ENCODE assay signal across 9 cellular contexts in genomic region chr1:183911285-183911684, GRCh38.
DNase-seq lines count a peak whose midpoint lies in the region; ATAC-seq and TF ChIP-seq lines count a peak whose summit lies in the region.
"Had no signal": no experiment of that assay in that cellular context is flagged by ENCODE, and none has a peak within 500 bp of the region (broad histone marks: within the 10 kb centered on the region; RNA-seq: fewer than 3 reads in every experiment).

No MANE protein-coding gene starts in this region.

- no peak overlapping the region for H3K4me3 Mint-ChIP-seq in MCF 10A (ENCODE audit: unreplicated experiment)

- CTCF ChIA-PET in MCF 10A (lab: Yijun Ruan, JAX) = interaction anchor here (0.8 to 1.2 kb wide), 3 partner anchors 20 to 256 kb away, joined by 3 to 5 read pairs (median 5); no protein-coding TSS in a partner anchor

- BruUV-seq in MCF 10A (replicated peaks; lab: Mats Ljungman, UMichigan) = no TSS peak

- H3K4me1 ChIP-seq in tibial artery = peaks cover 0 to 7% (median 7%) of the 10 kb centered on the region in 4 donors

- peaks cover 9% of the 10 kb centered on the region for H3K4me1 Mint-ChIP-seq in MCF 10A (ENCODE audit: insufficient read depth, unreplicated experiment)

- no peaks in the 10 kb centered on the region for H3K27me3 ChIP-seq in tibial artery

- ATAC-seq in HG03045 (IDR thresholded peaks at IDR 0.05; ENCODE audit: unreplicated experiment) = peak; percentile 65

- intact Hi-C loops in MCF 10A (cut with micrococcal nuclease) = no loop called here
- intact Hi-C loops in tibial artery (cut with DNase I; ENCODE audit: low total_unique reads) = no loop called here

- H3K27me3 Mint-ChIP-seq in MCF 10A (ENCODE audit: insufficient read depth, unreplicated experiment) = no peaks in the 10 kb centered on the region

- H3K9me3 Mint-ChIP-seq in MCF 10A (ENCODE audit: unreplicated experiment) = no peaks in the 10 kb centered on the region

- DNase-seq in stimulated activated CD4-positive, alpha-beta T cell treated with anti-CD3 and anti-CD28 coated beads, Interleukin-1b, Interleukin-23, amount 100 ng/mL, for 48 hours = peak; percentile 14
- no peak for DNase-seq in stimulated activated CD4-positive, alpha-beta T cell treated with anti-CD3 and anti-CD28 coated beads, Interleukin-4, amount 100 ng/mL, for 1 hour
- DNase-seq in SKM-1 treated with dmso at 0.1 percent for 144 hours (lab: John Stamatoyannopoulos, UW; ENCODE audit: unreplicated experiment) (peak; percentile 76), DMS79 (lab: John Stamatoyannopoulos, UW) (no peak), MCF 10A (ENCODE audit: unreplicated experiment) (no peak), tibial artery (no peak), DMS153 (lab: John Stamatoyannopoulos, UW) (no peak)
- DNase-seq: NK-92 treated with Interleukin-12 subunit alpha and Interleukin-12 subunit beta, amount 100 ng/mL, for 24 hours had no signal

- no peak overlapping the region for H3K27ac ChIP-seq in tibial artery

- no peak overlapping the region for H3K4me3 ChIP-seq in tibial artery

- peaks cover 12 to 61% (median 45%) of the 10 kb centered on the region in 3 donors for H3K36me3 ChIP-seq in tibial artery

- H3K9me3 ChIP-seq in tibial artery = no peaks in the 10 kb centered on the region

- H3K27ac Mint-ChIP-seq in MCF 10A (ENCODE audit: low read depth, unreplicated experiment) = no peak overlapping the region

- no peaks in the 10 kb centered on the region for H3K36me3 Mint-ChIP-seq in MCF 10A (ENCODE audit: insufficient read depth, unreplicated experiment)

- TF ChIP-seq CTCF in MCF 10A (IDR thresholded peaks at IDR 0.05; ENCODE audit: unreplicated experiment) (no peak), tibial artery (IDR thresholded peaks at IDR 0.05) (no peak)

- POLR2A ChIA-PET in MCF 10A (lab: Yijun Ruan, JAX) = no interaction called here

Comparison
In these comparisons a context has a peak if more than half of its experiments do, and no peak if none do; other contexts are left out.
1. DNase-seq: peak in stimulated activated CD4-positive, alpha-beta T cell treated with anti-CD3 and anti-CD28 coated beads, Interleukin-1b, Interleukin-23, amount 100 ng/mL, for 48 hours (single experiment) and SKM-1 treated with dmso at 0.1 percent for 144 hours (single experiment); none in stimulated activated CD4-positive, alpha-beta T cell treated with anti-CD3 and anti-CD28 coated beads, Interleukin-4, amount 100 ng/mL, for 1 hour (single experiment), DMS79 (single experiment), MCF 10A (single experiment), tibial artery (0 of 2) and DMS153 (single experiment).